Comparison of ENCODE assay signal across 1 cellular context in the genomic region with DNA sequence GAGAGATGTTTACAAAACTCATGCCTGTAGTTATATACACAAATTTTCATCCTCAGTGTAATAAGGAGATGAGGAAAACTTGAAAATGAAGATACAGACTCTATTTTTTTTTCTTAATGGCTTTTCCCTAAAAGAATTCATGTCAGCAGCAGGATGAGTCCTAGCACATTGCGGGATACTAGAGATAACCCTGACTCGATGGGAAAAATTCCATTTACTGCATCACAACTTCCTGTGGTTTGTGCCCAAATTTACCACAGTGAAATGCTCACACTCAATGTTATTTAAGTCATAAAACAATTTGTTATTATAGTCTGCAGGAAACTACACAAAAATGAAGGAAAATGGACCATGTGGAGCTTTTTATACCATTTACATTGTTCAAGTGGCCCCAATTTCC.
TF ChIP-seq lines count a peak whose summit lies in the region.

No MANE protein-coding gene starts in this region.

TF ChIP-seq in IMR-90, 13 proteins besides CTCF, POLR2A, EP300 and RAD21:
- TF ChIP-seq NFE2L2 (IDR thresholded peaks at IDR 0.05; ENCODE audit: low read depth, low read length) (no peak), FOS (IDR thresholded peaks at IDR 0.05; ENCODE audit: low read depth, low read length) (no peak)
TF ChIP-seq in IMR-90: peak in this region for 0.
